ENCODE assay signal across 12 cellular contexts in genomic region chr7:101299511-101300464, GRCh38. TPM values are rescaled to one million over a fixed set of nuclear protein-coding genes. Genes with fewer than 3 reads are reported as not detected.
DNase-seq lines count a peak whose midpoint lies in the region; ATAC-seq and TF ChIP-seq lines count a peak whose summit lies in the region.
"Had no signal": no experiment of that assay in that cellular context is flagged by ENCODE, and none has a peak within 500 bp of the region (broad histone marks: within the 10 kb centered on the region; RNA-seq: fewer than 3 reads in every experiment).

No MANE protein-coding gene starts in this region.

- H3K36me3 Mint-ChIP-seq in endothelial cell (ENCODE audit: low read depth, unreplicated experiment) (no peaks in the 10 kb centered on the region), neural crest cell (ENCODE audit: low read depth) (peaks cover 12% of the 10 kb centered on the region)

- TF ChIP-seq POLR2A in body of pancreas (IDR thresholded peaks at IDR 0.05) = no peak

- 0 out of 2 replicates have a peak overlapping the region, but pooled peaks have one; percentile 23 for H3K4me3 ChIP-seq in LNCaP clone FGC (ENCODE audit: low read depth, low read length)
- H3K4me3 ChIP-seq in body of pancreas = no peak overlapping the region

- ATAC-seq in GM19324 (IDR thresholded peaks at IDR 0.05; ENCODE audit: low FRiP score, unreplicated experiment) = no peak
- ATAC-seq in body of pancreas = no peak

- H3K27ac ChIP-seq in body of pancreas = no peak overlapping the region
- H3K27ac ChIP-seq: VCaP had no signal

- H3K4me1 Mint-ChIP-seq in endothelial cell (ENCODE audit: unreplicated experiment) = peaks cover 6% of the 10 kb centered on the region
- no peaks in the 10 kb centered on the region for H3K4me1 Mint-ChIP-seq in neural crest cell
- H3K4me1 Mint-ChIP-seq: brain had no signal

- H3K27ac Mint-ChIP-seq in endothelial cell (ENCODE audit: unreplicated experiment) (no peak overlapping the region), neural crest cell (ENCODE audit: unreplicated experiment) (no peak overlapping the region)
- H3K27ac Mint-ChIP-seq: brain; CD4-positive, alpha-beta memory T cell had no signal

- H3K9me3 Mint-ChIP-seq in endothelial cell (ENCODE audit: unreplicated experiment) (no peaks in the 10 kb centered on the region), neural crest cell (peaks cover 9% of the 10 kb centered on the region)

- peaks cover 0 to 17% (median 0%) of the 10 kb centered on the region in 3 donors for H3K9me3 ChIP-seq in body of pancreas

- WGBS in body of pancreas, 2 donors = 9 to 11% methylated on average over 18 to 54 of the region's 72 CpGs

- H3K4me3 Mint-ChIP-seq in endothelial cell (ENCODE audit: unreplicated experiment) (no peak overlapping the region), neural crest cell (no peak overlapping the region)

- TF ChIP-seq CTCF in LNCaP clone FGC (IDR thresholded peaks at IDR 0.05; ENCODE audit: control insufficient read depth, extremely low read depth, insufficient read depth) (no peak), endothelial cell (IDR thresholded peaks at IDR 0.05; ENCODE audit: unreplicated experiment) (no peak), neural crest cell (conservative IDR thresholded peaks at IDR 0.05) (peak; percentile 22), body of pancreas (IDR thresholded peaks at IDR 0.05) (no peak)

- peaks cover 16% of the 10 kb centered on the region for H3K4me1 ChIP-seq in body of pancreas

- H3K36me3 ChIP-seq in body of pancreas (replicated peaks in 1 of 2; ENCODE audit: insufficient read depth in 1 of 2, low read depth in 2 of 2) = no peaks in the 10 kb centered on the region

- peaks cover 0 to 39% of the 10 kb centered on the region in 2 donors for H3K27me3 ChIP-seq in body of pancreas

- peaks cover 4% of the 10 kb centered on the region for H3K27me3 Mint-ChIP-seq in endothelial cell (ENCODE audit: unreplicated experiment)
- peaks cover 80% of the 10 kb centered on the region for H3K27me3 Mint-ChIP-seq in neural crest cell (ENCODE audit: low read depth)

- DNase-seq in DMS 273 treated with DMSO at 0.1 percent for 48 hours (lab: John Stamatoyannopoulos, UW) (peak; percentile 45), LNCaP clone FGC (ENCODE audit: low read depth) (no peak), endothelial cell (ENCODE audit: low spot score) (peak; percentile 47), neural crest cell (ENCODE audit: low read depth, low spot score) (peak; percentile 38), epidermal melanocyte (ENCODE audit: insufficient read length, low spot score) (no peak), body of pancreas (no peak), NCI-H1092 (lab: John Stamatoyannopoulos, UW) (no peak)
- DNase-seq: CD4-positive, alpha-beta memory T cell; NK-92 treated with Interleukin-12 subunit alpha and Interleukin-12 subunit beta, amount 100 ng/mL, for 24 hours had no signal

- intact Hi-C loops in body of pancreas (cut with DNase I) = no loop called here

RNA-seq across cellular contexts. Expression of gene IFT22, which starts 21.8 kb away (rescaled TPM):
- total RNA-seq in endothelial cell (ENCODE audit: unreplicated experiment) (25.8 TPM), neural crest cell (48.0 and 54.3 TPM in 2 replicates), body of pancreas (10 to 100 TPM; 18.7 to 31.0 TPM)

RNA-seq across cellular contexts. Expression of gene FIS1, which starts 54.9 kb away (rescaled TPM):
- total RNA-seq in endothelial cell (ENCODE audit: unreplicated experiment) = 150 TPM
- total RNA-seq in neural crest cell = 104 and 106 TPM in 2 replicates
- 100 to 1,000 TPM in 1 of 2 donors, 10 to 100 TPM in 1; 88.2 to 148 TPM for total RNA-seq in body of pancreas

Comparison
In these comparisons a context has a peak if more than half of its experiments do, and no peak if none do; other contexts are left out.
1. DNase-seq: peak in DMS 273 treated with DMSO at 0.1 percent for 48 hours (single experiment), endothelial cell (single experiment) and neural crest cell (single experiment); none in LNCaP clone FGC (single experiment), epidermal melanocyte (single experiment), body of pancreas (0 of 4) and NCI-H1092 (single experiment).